Comparison of ENCODE assay signal across 1 cellular context in the genomic region with DNA sequence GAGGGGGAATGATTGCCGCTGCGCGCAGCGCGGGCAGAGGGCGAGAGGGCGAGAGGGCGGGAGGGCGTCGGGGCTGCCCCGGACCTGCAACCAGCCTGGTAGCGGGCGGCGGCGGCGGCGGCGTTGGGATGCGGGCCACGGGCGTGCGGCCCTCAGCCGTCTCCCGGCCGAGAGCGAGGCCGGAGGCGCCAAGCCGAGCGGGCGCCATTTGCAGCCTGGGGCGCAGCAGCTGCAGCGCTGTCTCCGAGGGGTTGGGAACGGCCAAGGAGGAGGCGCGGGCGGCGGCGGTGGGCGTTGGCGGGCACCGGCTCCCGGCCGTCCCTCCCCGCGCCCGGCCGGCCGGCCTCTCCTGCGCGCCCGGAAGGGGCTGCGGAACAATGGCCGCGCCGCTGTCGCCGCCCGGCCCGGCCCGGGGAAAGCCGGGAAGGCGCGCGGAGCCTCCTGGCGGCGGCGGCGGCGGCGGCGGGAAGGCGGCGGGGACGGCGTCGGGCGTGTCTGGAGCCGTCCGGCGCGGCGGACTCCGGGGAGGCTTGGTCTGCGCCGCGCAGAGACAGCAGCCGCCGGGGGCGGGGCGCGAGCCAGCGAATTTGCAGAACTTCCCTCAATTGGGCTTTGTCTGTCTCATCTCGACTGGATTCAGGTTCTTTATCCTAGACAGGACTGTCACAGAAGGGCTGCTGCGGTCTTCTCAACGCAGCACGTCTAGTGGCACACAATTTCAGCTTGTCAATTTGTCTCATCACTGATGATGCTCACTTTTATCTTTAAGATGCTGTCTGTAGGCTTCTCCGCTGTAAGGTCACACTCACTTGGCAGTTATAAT.
A peak's percentile ranks its signal among the peaks of the same experiment; 100 is the strongest.
TF ChIP-seq lines count a peak whose summit lies in the region.

No MANE protein-coding gene starts in this region.

TF ChIP-seq in HEK293, 187 proteins besides CTCF, POLR2A, EP300 and RAD21 (continued from another document and continues in another):
- TF ChIP-seq ZNF768 (tag by site-specific recombination; IDR thresholded peaks at IDR 0.05) (no peak), ZBTB1 (tag by site-specific recombination; IDR thresholded peaks at IDR 0.05) (no peak), ZNF830 (tag by site-specific recombination; IDR thresholded peaks at IDR 0.05; ENCODE audit: low read depth) (no peak), ZNF112 (tag by site-specific recombination; IDR thresholded peaks at IDR 0.05) (no peak), ZNF560 (tag by site-specific recombination; IDR thresholded peaks at IDR 0.05; ENCODE audit: borderline replicate concordance) (no peak), MZF1 (tag by site-specific recombination; IDR thresholded peaks at IDR 0.05; ENCODE audit: borderline replicate concordance) (0 out of 2 replicates have a peak, but pooled peaks have one; percentile 3), SETDB1 (IDR thresholded peaks at IDR 0.05; ENCODE audit: insufficient read length, low read length) (no peak), ZBTB8A (tag by site-specific recombination; IDR thresholded peaks at IDR 0.05) (peak; percentile 95), ZNF24 (tag by site-specific recombination; IDR thresholded peaks at IDR 0.05) (no peak), PRDM1 (tag by site-specific recombination; IDR thresholded peaks at IDR 0.05) (no peak), ZNF426 (tag by site-specific recombination; IDR thresholded peaks at IDR 0.05) (no peak), SP3 (tag by site-specific recombination; IDR thresholded peaks at IDR 0.05) (no peak), BCL11A (tag by site-specific recombination; IDR thresholded peaks at IDR 0.05; ENCODE audit: low read depth) (no peak), ZNF660 (tag by site-specific recombination; IDR thresholded peaks at IDR 0.05) (peak; percentile 92), EGR2 (tag by site-specific recombination; IDR thresholded peaks at IDR 0.05; ENCODE audit: low read depth) (no peak), ZEB2 (tag by site-specific recombination; IDR thresholded peaks at IDR 0.05) (0 out of 2 replicates have a peak, but pooled peaks have one; percentile 43), HOXC10 (CRISPR knock-in tag; IDR thresholded peaks at IDR 0.05) (0 out of 2 replicates have a peak, but pooled peaks have one; percentile 36), ZNF514 (tag by site-specific recombination; IDR thresholded peaks at IDR 0.05) (no peak), ZNF623 (tag by site-specific recombination; IDR thresholded peaks at IDR 0.05) (no peak), TRIM28 (IDR thresholded peaks at IDR 0.05; ENCODE audit: borderline replicate concordance, low read length) (no peak), SCRT2 (tag by site-specific recombination; IDR thresholded peaks at IDR 0.05) (no peak), ZNF626 (tag by site-specific recombination; IDR thresholded peaks at IDR 0.05) (no peak), ZNF596 (tag by site-specific recombination; IDR thresholded peaks at IDR 0.05) (peak; percentile 50), ZBTB7A (tag by site-specific recombination; IDR thresholded peaks at IDR 0.05; ENCODE audit: low read depth) (no peak), ZFP69B (tag by site-specific recombination; IDR thresholded peaks at IDR 0.05) (no peak), YY2 (tag by site-specific recombination; IDR thresholded peaks at IDR 0.05) (no peak), ZNF629 (tag by site-specific recombination; IDR thresholded peaks at IDR 0.05) (no peak), SP2 (tag by site-specific recombination; IDR thresholded peaks at IDR 0.05) (no peak), ZNF184 (tag by site-specific recombination; IDR thresholded peaks at IDR 0.05) (0 out of 2 replicates have a peak, but pooled peaks have one; percentile 30), ZNF654 (tag by site-specific recombination; IDR thresholded peaks at IDR 0.05; ENCODE audit: low read depth) (no peak), KLF9 (tag by site-specific recombination; IDR thresholded peaks at IDR 0.05; ENCODE audit: low read depth) (peak; percentile 6; the same call in 1 of the 2 replicates), ZNF600 (tag by site-specific recombination; IDR thresholded peaks at IDR 0.05) (peak; percentile 29; the same call in 1 of the 2 replicates), ZFP41 (tag by site-specific recombination; IDR thresholded peaks at IDR 0.05; ENCODE audit: borderline replicate concordance) (no peak), OSR2 (tag by site-specific recombination; IDR thresholded peaks at IDR 0.05) (no peak)
- TF ChIP-seq, protein P1, sequence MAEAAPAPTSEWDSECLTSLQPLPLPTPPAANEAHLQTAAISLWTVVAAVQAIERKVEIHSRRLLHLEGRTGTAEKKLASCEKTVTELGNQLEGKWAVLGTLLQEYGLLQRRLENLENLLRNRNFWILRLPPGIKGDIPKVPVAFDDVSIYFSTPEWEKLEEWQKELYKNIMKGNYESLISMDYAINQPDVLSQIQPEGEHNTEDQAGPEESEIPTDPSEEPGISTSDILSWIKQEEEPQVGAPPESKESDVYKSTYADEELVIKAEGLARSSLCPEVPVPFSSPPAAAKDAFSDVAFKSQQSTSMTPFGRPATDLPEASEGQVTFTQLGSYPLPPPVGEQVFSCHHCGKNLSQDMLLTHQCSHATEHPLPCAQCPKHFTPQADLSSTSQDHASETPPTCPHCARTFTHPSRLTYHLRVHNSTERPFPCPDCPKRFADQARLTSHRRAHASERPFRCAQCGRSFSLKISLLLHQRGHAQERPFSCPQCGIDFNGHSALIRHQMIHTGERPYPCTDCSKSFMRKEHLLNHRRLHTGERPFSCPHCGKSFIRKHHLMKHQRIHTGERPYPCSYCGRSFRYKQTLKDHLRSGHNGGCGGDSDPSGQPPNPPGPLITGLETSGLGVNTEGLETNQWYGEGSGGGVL (tag by site-specific recombination; IDR thresholded peaks at IDR 0.05) = peak; percentile 25; the same call in 1 of the 2 replicates
- TF ChIP-seq, protein P2, sequence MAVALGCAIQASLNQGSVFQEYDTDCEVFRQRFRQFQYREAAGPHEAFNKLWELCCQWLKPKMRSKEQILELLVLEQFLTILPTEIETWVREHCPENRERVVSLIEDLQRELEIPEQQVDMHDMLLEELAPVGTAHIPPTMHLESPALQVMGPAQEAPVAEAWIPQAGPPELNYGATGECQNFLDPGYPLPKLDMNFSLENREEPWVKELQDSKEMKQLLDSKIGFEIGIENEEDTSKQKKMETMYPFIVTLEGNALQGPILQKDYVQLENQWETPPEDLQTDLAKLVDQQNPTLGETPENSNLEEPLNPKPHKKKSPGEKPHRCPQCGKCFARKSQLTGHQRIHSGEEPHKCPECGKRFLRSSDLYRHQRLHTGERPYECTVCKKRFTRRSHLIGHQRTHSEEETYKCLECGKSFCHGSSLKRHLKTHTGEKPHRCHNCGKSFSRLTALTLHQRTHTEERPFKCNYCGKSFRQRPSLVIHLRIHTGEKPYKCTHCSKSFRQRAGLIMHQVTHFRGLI (tag by site-specific recombination; IDR thresholded peaks at IDR 0.05) = no peak
- TF ChIP-seq, protein P3, sequence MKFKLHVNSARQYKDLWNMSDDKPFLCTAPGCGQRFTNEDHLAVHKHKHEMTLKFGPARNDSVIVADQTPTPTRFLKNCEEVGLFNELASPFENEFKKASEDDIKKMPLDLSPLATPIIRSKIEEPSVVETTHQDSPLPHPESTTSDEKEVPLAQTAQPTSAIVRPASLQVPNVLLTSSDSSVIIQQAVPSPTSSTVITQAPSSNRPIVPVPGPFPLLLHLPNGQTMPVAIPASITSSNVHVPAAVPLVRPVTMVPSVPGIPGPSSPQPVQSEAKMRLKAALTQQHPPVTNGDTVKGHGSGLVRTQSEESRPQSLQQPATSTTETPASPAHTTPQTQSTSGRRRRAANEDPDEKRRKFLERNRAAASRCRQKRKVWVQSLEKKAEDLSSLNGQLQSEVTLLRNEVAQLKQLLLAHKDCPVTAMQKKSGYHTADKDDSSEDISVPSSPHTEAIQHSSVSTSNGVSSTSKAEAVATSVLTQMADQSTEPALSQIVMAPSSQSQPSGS (tag by site-specific recombination; IDR thresholded peaks at IDR 0.05; ENCODE audit: low read depth) = no peak
- TF ChIP-seq, protein P4, sequence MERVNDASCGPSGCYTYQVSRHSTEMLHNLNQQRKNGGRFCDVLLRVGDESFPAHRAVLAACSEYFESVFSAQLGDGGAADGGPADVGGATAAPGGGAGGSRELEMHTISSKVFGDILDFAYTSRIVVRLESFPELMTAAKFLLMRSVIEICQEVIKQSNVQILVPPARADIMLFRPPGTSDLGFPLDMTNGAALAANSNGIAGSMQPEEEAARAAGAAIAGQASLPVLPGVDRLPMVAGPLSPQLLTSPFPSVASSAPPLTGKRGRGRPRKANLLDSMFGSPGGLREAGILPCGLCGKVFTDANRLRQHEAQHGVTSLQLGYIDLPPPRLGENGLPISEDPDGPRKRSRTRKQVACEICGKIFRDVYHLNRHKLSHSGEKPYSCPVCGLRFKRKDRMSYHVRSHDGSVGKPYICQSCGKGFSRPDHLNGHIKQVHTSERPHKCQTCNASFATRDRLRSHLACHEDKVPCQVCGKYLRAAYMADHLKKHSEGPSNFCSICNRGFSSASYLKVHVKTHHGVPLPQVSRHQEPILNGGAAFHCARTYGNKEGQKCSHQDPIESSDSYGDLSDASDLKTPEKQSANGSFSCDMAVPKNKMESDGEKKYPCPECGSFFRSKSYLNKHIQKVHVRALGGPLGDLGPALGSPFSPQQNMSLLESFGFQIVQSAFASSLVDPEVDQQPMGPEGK (tag by site-specific recombination; IDR thresholded peaks at IDR 0.05) = no peak
- TF ChIP-seq, protein P5, sequence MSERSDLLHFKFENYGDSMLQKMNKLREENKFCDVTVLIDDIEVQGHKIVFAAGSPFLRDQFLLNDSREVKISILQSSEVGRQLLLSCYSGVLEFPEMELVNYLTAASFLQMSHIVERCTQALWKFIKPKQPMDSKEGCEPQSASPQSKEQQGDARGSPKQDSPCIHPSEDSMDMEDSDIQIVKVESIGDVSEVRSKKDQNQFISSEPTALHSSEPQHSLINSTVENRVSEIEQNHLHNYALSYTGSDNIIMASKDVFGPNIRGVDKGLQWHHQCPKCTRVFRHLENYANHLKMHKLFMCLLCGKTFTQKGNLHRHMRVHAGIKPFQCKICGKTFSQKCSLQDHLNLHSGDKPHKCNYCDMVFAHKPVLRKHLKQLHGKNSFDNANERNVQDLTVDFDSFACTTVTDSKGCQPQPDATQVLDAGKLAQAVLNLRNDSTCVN (tag by site-specific recombination; optimal IDR thresholded peaks at IDR 0.05) = peak; percentile 66
- TF ChIP-seq, protein P6, sequence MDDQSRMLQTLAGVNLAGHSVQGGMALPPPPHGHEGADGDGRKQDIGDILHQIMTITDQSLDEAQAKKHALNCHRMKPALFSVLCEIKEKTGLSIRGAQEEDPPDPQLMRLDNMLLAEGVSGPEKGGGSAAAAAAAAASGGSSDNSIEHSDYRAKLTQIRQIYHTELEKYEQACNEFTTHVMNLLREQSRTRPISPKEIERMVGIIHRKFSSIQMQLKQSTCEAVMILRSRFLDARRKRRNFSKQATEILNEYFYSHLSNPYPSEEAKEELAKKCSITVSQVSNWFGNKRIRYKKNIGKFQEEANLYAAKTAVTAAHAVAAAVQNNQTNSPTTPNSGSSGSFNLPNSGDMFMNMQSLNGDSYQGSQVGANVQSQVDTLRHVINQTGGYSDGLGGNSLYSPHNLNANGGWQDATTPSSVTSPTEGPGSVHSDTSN (CRISPR knock-in tag; IDR thresholded peaks at IDR 0.05) = peak; percentile 27; the same call in 1 of the 2 replicates
- TF ChIP-seq, protein P7, sequence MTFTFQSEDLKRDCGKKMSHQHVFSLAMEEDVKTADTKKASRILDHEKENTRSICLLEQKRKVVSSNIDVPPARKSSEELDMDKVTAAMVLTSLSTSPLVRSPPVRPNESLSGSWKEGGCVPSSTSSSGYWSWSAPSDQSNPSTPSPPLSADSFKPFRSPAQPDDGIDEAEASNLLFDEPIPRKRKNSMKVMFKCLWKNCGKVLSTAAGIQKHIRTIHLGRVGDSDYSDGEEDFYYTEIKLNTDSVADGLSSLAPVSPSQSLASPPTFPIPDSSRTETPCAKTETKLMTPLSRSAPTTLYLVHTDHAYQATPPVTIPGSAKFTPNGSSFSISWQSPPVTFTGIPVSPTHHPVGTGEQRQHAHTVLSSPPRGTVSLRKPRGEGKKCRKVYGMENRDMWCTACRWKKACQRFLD (tag by site-specific recombination; IDR thresholded peaks at IDR 0.05) = no peak
- TF ChIP-seq, protein P8, sequence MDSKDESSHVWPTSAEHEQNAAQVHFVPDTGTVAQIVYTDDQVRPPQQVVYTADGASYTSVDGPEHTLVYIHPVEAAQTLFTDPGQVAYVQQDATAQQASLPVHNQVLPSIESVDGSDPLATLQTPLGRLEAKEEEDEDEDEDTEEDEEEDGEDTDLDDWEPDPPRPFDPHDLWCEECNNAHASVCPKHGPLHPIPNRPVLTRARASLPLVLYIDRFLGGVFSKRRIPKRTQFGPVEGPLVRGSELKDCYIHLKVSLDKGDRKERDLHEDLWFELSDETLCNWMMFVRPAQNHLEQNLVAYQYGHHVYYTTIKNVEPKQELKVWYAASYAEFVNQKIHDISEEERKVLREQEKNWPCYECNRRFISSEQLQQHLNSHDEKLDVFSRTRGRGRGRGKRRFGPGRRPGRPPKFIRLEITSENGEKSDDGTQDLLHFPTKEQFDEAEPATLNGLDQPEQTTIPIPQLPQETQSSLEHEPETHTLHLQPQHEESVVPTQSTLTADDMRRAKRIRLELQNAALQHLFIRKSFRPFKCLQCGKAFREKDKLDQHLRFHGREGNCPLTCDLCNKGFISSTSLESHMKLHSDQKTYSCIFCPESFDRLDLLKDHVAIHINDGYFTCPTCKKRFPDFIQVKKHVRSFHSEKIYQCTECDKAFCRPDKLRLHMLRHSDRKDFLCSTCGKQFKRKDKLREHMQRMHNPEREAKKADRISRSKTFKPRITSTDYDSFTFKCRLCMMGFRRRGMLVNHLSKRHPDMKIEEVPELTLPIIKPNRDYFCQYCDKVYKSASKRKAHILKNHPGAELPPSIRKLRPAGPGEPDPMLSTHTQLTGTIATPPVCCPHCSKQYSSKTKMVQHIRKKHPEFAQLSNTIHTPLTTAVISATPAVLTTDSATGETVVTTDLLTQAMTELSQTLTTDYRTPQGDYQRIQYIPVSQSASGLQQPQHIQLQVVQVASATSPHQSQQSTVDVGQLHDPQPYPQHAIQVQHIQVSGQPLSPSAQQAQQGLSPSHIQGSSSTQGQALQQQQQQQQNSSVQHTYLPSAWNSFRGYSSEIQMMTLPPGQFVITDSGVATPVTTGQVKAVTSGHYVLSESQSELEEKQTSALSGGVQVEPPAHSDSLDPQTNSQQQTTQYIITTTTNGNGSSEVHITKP (tag by site-specific recombination; IDR thresholded peaks at IDR 0.05) = no peak
- TF ChIP-seq, protein P9, sequence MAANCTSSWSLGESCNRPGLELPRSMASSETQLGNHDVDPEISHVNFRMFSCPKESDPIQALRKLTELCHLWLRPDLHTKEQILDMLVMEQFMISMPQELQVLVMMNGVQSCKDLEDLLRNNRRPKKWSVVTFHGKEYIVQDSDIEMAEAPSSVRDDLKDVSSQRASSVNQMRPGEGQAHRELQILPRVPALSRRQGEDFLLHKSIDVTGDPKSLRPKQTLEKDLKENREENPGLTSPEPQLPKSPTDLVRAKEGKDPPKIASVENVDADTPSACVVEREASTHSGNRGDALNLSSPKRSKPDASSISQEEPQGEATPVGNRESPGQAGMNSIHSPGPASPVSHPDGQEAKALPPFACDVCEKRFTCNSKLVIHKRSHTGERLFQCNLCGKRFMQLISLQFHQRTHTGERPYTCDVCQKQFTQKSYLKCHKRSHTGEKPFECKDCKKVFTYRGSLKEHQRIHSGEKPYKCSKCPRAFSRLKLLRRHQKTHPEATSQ (tag by site-specific recombination; IDR thresholded peaks at IDR 0.05) = no peak
